In the genomic region with DNA sequence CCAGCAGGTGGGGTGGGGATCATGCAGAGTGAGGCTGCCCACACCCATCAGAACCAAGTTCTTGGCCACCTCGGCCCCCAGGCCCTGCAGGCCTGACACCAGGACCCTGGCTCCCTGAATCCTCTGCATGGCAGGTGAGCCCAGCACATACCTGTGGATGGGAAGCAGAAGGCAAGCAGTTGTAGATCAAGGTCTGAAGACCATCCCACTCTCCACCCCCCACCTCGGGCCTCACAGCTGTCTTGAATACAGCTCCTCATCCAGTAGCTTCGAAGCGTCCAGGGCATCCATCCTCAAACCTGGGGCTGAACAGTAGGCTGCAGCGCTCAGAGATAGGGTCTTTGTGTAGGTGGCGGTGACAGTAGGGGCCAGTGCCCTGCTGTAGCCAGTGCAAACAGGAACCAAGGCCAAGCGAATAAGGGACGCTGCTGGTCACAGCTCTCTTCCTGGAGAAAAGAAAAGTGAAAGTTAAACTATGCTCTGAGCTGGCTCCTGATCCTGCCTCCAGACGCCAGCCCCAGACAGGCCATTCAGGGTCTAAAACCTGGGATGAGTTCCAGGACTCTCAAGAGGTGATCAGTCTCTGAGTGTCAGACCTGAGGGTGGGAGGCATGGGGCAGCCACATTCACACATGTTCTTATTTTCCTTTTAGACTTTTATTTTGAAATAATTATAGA, we compare ENCODE assay signal across 8 cellular contexts. TPM values are rescaled to one million over a fixed set of nuclear protein-coding genes. Genes with fewer than 3 reads are reported as not detected.
DNase-seq lines count a peak whose midpoint lies in the region; ATAC-seq and TF ChIP-seq lines count a peak whose summit lies in the region.

A gene with protein sequence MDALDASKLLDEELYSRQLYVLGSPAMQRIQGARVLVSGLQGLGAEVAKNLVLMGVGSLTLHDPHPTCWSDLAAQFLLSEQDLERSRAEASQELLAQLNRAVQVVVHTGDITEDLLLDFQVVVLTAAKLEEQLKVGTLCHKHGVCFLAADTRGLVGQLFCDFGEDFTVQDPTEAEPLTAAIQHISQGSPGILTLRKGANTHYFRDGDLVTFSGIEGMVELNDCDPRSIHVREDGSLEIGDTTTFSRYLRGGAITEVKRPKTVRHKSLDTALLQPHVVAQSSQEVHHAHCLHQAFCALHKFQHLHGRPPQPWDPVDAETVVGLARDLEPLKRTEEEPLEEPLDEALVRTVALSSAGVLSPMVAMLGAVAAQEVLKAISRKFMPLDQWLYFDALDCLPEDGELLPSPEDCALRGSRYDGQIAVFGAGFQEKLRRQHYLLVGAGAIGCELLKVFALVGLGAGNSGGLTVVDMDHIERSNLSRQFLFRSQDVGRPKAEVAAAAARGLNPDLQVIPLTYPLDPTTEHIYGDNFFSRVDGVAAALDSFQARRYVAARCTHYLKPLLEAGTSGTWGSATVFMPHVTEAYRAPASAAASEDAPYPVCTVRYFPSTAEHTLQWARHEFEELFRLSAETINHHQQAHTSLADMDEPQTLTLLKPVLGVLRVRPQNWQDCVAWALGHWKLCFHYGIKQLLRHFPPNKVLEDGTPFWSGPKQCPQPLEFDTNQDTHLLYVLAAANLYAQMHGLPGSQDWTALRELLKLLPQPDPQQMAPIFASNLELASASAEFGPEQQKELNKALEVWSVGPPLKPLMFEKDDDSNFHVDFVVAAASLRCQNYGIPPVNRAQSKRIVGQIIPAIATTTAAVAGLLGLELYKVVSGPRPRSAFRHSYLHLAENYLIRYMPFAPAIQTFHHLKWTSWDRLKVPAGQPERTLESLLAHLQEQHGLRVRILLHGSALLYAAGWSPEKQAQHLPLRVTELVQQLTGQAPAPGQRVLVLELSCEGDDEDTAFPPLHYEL (minus strand): TSS at position 457 of the 678 bp plus-strand sequence. CDS start 166 bp downstream, at position 291.

- H3K27ac Mint-ChIP-seq in activated T-helper 17 cell treated with anti-CD3 and anti-CD28 coated beads, Interleukin-2, amount 50 U/mL, for 72 hours, result peak within 1 kb of the TSS; percentile 96

- peak within 1 kb of the TSS; percentile 81 for H2AFZ ChIP-seq in parathyroid adenoma

- no peaks in the 10 kb centered on the region for H3K9me3 Mint-ChIP-seq in activated T-helper 17 cell treated with anti-CD3 and anti-CD28 coated beads, Interleukin-2, amount 50 U/mL, for 72 hours

- no peaks in the 10 kb centered on the region for H3K4me1 ChIP-seq in parathyroid adenoma

- peak; percentile 90 for ATAC-seq in activated T-helper 17 cell treated with anti-CD3 and anti-CD28 coated beads, Interleukin-2, amount 50 U/mL, for 72 hours (replicated peaks)
- ATAC-seq in HG03457 (IDR thresholded peaks at IDR 0.05; ENCODE audit: unreplicated experiment), result no peak

- H3K27me3 Mint-ChIP-seq in activated T-helper 17 cell treated with anti-CD3 and anti-CD28 coated beads, Interleukin-2, amount 50 U/mL, for 72 hours, result no peaks in the 10 kb centered on the region

- peak; percentile 70 for TF ChIP-seq POLR2A in GM19099 (IDR thresholded peaks at IDR 0.05; ENCODE audit: extremely low read depth, insufficient read length, low read depth)

- DNase-seq in AG08396 (ENCODE audit: low spot score), result peak; percentile 86
- peak; percentile 86 for DNase-seq in M059J (ENCODE audit: low read depth)
- peak; percentile 65 for DNase-seq in fibroblast of the conjunctiva (ENCODE audit: low read depth)
- no peak for DNase-seq in NCI-H524 (lab: John Stamatoyannopoulos, UW)

- H3K36me3 Mint-ChIP-seq in activated T-helper 17 cell treated with anti-CD3 and anti-CD28 coated beads, Interleukin-2, amount 50 U/mL, for 72 hours (ENCODE audit: low read depth), result no peaks in the 10 kb centered on the region

- no peak within 1 kb of the TSS for H3K4me3 ChIP-seq in parathyroid adenoma (ENCODE audit: low read depth, low read length)

- H3K36me3 ChIP-seq in parathyroid adenoma (ENCODE audit: control insufficient read depth, insufficient read depth, low read length), result no peaks in the 10 kb centered on the region

- H3K4me3 Mint-ChIP-seq in activated T-helper 17 cell treated with anti-CD3 and anti-CD28 coated beads, Interleukin-2, amount 50 U/mL, for 72 hours, result peak within 1 kb of the TSS; percentile 90

- H3K9me3 ChIP-seq in parathyroid adenoma (ENCODE audit: control insufficient read depth, low read length), result no peaks in the 10 kb centered on the region

- TF ChIP-seq CTCF in parathyroid adenoma (IDR thresholded peaks at IDR 0.05), result no peak

- no peaks in the 10 kb centered on the region for H3K27me3 ChIP-seq in parathyroid adenoma (ENCODE audit: control insufficient read depth, insufficient read depth, low read length)

- H3K27ac ChIP-seq in parathyroid adenoma, result peak within 1 kb of the TSS; percentile 49

- no peaks in the 10 kb centered on the region for H3K4me1 Mint-ChIP-seq in activated T-helper 17 cell treated with anti-CD3 and anti-CD28 coated beads, Interleukin-2, amount 50 U/mL, for 72 hours

- H3K4me2 ChIP-seq in parathyroid adenoma (ENCODE audit: low read length), result peak within 1 kb of the TSS; percentile 41

- H3K79me2 ChIP-seq in parathyroid adenoma, result no peaks in the 10 kb centered on the region

- H3K9ac ChIP-seq in parathyroid adenoma, result no peak within 1 kb of the TSS

RNA-seq across cellular contexts. Expression of the gene that starts here (rescaled TPM):
- total RNA-seq in M059J (2014; rRNA removed; shearing (Covaris generic)), result 21.8 and 46.1 TPM in 2 replicates
- total RNA-seq in activated T-helper 17 cell treated with anti-CD3 and anti-CD28 coated beads, Interleukin-2, amount 50 U/mL, for 72 hours, result 10 to 100 TPM; 68.6 to 94.2 TPM

Comparison
In these comparisons a context has a peak if more than half of its experiments do, and no peak if none do; other contexts are left out.
1. DNase-seq: peak in AG08396 (single experiment), M059J (single experiment) and fibroblast of the conjunctiva (single experiment); none in NCI-H524 (0 of 2).